In genomic region chr7:100035865-100036264, GRCh38 we compare ENCODE assay signal across 1 cellular context.
TF ChIP-seq lines count a peak whose summit lies in the region.

No MANE protein-coding gene starts in this region.

TF ChIP-seq in HCT116, 20 proteins besides CTCF, POLR2A, EP300 and RAD21 (continued from another document):
- TF ChIP-seq ZBTB33 (IDR thresholded peaks at IDR 0.05; ENCODE audit: extremely low read depth, insufficient replicate concordance, low read length) = no peak
- no peak for TF ChIP-seq SRF (IDR thresholded peaks at IDR 0.05; ENCODE audit: low read depth)
- no peak for TF ChIP-seq REST (IDR thresholded peaks at IDR 0.05; ENCODE audit: low read depth)
- TF ChIP-seq ZNF274 (IDR thresholded peaks at IDR 0.05; ENCODE audit: low read depth, low read length) = no peak
- TF ChIP-seq TCF7L2 (IDR thresholded peaks at IDR 0.05; ENCODE audit: borderline replicate concordance, extremely low read depth, insufficient read depth, insufficient read length) = no peak
- TF ChIP-seq FOSL1 (IDR thresholded peaks at IDR 0.05; ENCODE audit: low read depth) = no peak
- TF ChIP-seq JUND (IDR thresholded peaks at IDR 0.05) = no peak
- TF ChIP-seq EZH2phosphoT487 (IDR thresholded peaks at IDR 0.05; ENCODE audit: borderline replicate concordance) = no peak
